In the genomic region with DNA sequence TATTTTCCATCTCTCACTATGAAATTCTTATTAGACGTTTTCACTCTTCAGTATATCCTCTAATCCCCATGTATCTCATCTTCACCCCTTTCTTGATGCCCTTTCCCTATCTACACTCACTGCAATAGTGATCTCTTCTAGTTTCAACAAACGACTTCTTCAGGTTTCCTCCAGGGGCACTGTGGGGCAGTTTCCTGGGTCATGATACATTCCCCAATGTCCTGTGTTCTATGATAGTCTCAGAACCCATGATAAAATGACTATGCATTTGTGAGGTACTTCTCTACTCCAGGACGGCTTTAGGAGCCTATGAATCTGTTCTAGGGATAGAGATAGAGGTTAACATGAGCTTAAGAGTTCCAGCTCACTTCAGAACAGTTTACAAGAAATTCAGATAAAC, we compare ENCODE assay signal across 9 cellular contexts.
DNase-seq lines count a peak whose midpoint lies in the region; ATAC-seq and TF ChIP-seq lines count a peak whose summit lies in the region.
"Had no signal": no experiment of that assay in that cellular context is flagged by ENCODE, and none has a peak within 500 bp of the region (broad histone marks: within the 10 kb centered on the region; RNA-seq: fewer than 3 reads in every experiment).

No MANE protein-coding gene starts in this region.

- peak; percentile 78 for TF ChIP-seq CTCF in endodermal cell (conservative IDR thresholded peaks at IDR 0.05)
- peak; percentile 67 for TF ChIP-seq CTCF in type B pancreatic cell (conservative IDR thresholded peaks at IDR 0.05)

- H3K9me3 Mint-ChIP-seq in endodermal cell (no peaks in the 10 kb centered on the region), type B pancreatic cell (peaks cover 5% of the 10 kb centered on the region)
- H3K9me3 Mint-ChIP-seq: central memory CD8-positive, alpha-beta T cell had no signal

- H3K27me3 Mint-ChIP-seq in endodermal cell (ENCODE audit: insufficient read depth) (no peaks in the 10 kb centered on the region), type B pancreatic cell (peaks cover 4% of the 10 kb centered on the region)
- H3K27me3 Mint-ChIP-seq: central memory CD8-positive, alpha-beta T cell had no signal

- no peaks in the 10 kb centered on the region for H3K36me3 ChIP-seq in endodermal cell (ENCODE audit: control insufficient read depth, insufficient read depth, low read length)

- no peak overlapping the region for H3K9ac ChIP-seq in endodermal cell (ENCODE audit: extremely low read depth, low read length, poor library complexity, severe bottlenecking)

- H3K4me3 Mint-ChIP-seq in endodermal cell (no peak overlapping the region), type B pancreatic cell (no peak overlapping the region)
- H3K4me3 Mint-ChIP-seq: central memory CD8-positive, alpha-beta T cell had no signal

- no peak overlapping the region for H3K27ac ChIP-seq in endodermal cell (ENCODE audit: low read depth, low read length)

- H3K9me3 ChIP-seq in endodermal cell (ENCODE audit: control insufficient read depth, low read length) = no peaks in the 10 kb centered on the region

- no peaks in the 10 kb centered on the region for H3K36me3 Mint-ChIP-seq in endodermal cell (ENCODE audit: low read depth)
- no peaks in the 10 kb centered on the region for H3K36me3 Mint-ChIP-seq in type B pancreatic cell

- peak; percentile 49 for ATAC-seq in GM18870 (IDR thresholded peaks at IDR 0.05; ENCODE audit: unreplicated experiment)
- no peak for ATAC-seq in HG02623 (IDR thresholded peaks at IDR 0.05; ENCODE audit: unreplicated experiment)

- no peaks in the 10 kb centered on the region for H3K27me3 ChIP-seq in endodermal cell (ENCODE audit: control insufficient read depth, insufficient read depth, low read length, poor library complexity, severe bottlenecking)

- H3K4me1 ChIP-seq in endodermal cell (ENCODE audit: control insufficient read depth, insufficient read depth, low read length) = no peaks in the 10 kb centered on the region

- 25 to 28% methylated on average over 2 to 3 of the region's 3 CpGs for WGBS in endodermal cell (ENCODE audit: insufficient coverage in 1 of 2, insufficient read length in 1 of 2), 2 experiments

- no peak overlapping the region for H3K4me3 ChIP-seq in endodermal cell (ENCODE audit: low read length)

- H3K27ac Mint-ChIP-seq in endodermal cell (no peak overlapping the region), type B pancreatic cell (no peak overlapping the region)

- H3K4me1 Mint-ChIP-seq in endodermal cell (peaks cover 2% of the 10 kb centered on the region), type B pancreatic cell (ENCODE audit: unreplicated experiment) (peaks cover 19% of the 10 kb centered on the region)

- peak; percentile 31 for DNase-seq in AG08395 (ENCODE audit: low spot score)
- peak; percentile 3 for DNase-seq in NCI-H748 treated with DMSO at 0.1 percent for 48 hours (lab: John Stamatoyannopoulos, UW)
- DNase-seq in endodermal cell = peak; percentile 80
- no peak for DNase-seq in type B pancreatic cell (ENCODE audit: extremely low spot score, unreplicated experiment)
- no peak for DNase-seq in middle frontal gyrus (ENCODE audit: extremely low spot score, low spot score)
- no peak for DNase-seq in stimulated activated naive CD4-positive, alpha-beta T cell (lab: John Stamatoyannopoulos, UW)

Comparison
In these comparisons a context has a peak if more than half of its experiments do, and no peak if none do; other contexts are left out.
1. DNase-seq: peak in AG08395 (single experiment), NCI-H748 treated with DMSO at 0.1 percent for 48 hours (single experiment) and endodermal cell (single experiment); none in type B pancreatic cell (single experiment), middle frontal gyrus (single experiment) and stimulated activated naive CD4-positive, alpha-beta T cell (0 of 6).